In the genomic region with DNA sequence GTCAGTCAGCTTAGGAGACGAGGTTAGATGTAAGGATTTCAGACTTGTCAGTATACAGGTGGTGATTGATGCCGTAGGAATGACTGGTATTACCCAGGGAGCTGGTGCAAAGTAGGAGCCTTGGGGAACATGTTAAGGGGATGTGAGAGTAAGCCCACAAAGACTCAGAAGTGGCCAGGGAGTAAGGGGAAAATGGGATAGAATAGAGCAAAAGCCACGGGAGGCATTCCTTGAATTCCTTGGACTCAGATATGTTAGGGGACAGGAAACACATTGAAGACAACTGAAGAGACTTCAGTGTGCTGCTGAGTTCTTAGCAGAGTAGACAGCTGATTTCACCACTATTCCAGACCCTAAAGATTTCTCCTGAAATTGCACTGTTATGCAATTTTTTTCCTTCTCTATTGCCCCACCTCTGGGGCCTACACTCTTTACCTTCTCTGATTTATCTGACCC, we compare ENCODE assay signal across 8 cellular contexts. TPM values are rescaled to one million over a fixed set of nuclear protein-coding genes. Genes with fewer than 3 reads are reported as not detected.
DNase-seq lines count a peak whose midpoint lies in the region; ATAC-seq and TF ChIP-seq lines count a peak whose summit lies in the region.

No MANE protein-coding gene starts in this region.

- ATAC-seq in CD8-positive, alpha-beta T cell = no peak
- no peak for ATAC-seq in memory B cell (ENCODE audit: low read depth)
- no peak for ATAC-seq in HG03045 (IDR thresholded peaks at IDR 0.05; ENCODE audit: unreplicated experiment)
- ATAC-seq in HG03520 (IDR thresholded peaks at IDR 0.05; ENCODE audit: unreplicated experiment) = no peak

- H3K27ac ChIP-seq in CD8-positive, alpha-beta T cell (ENCODE audit: low read depth, low read length) = no peak overlapping the region
- peak overlapping the region; percentile 82; the same call in 1 of the 2 replicates for H3K27ac ChIP-seq in KMS-11

- no peaks in the 10 kb centered on the region for H3K9me3 Mint-ChIP-seq in CD8-positive, alpha-beta T cell
- H3K9me3 Mint-ChIP-seq in brain = peaks cover 0 to 2% (median 0%) of the 10 kb centered on the region in 5 experiments
- no peaks in the 10 kb centered on the region for H3K9me3 Mint-ChIP-seq in memory B cell

- H3K79me2 ChIP-seq in KMS-11 (ENCODE audit: insufficient read depth, low read depth) = no peaks in the 10 kb centered on the region

- no peak for TF ChIP-seq CTCF in CD8-positive, alpha-beta T cell (IDR thresholded peaks at IDR 0.05)
- TF ChIP-seq CTCF in KMS-11 (conservative IDR thresholded peaks at IDR 0.05; ENCODE audit: low read depth, low read length) (no peak), brain (conservative IDR thresholded peaks at IDR 0.05) (no peak)

- peaks cover 16% of the 10 kb centered on the region for H3K4me1 ChIP-seq in CD8-positive, alpha-beta T cell (ENCODE audit: insufficient read depth, low read length)
- peaks cover 13% of the 10 kb centered on the region for H3K4me1 ChIP-seq in KMS-11 (ENCODE audit: low read depth, poor library complexity, severe bottlenecking)

- peak overlapping the region; percentile 96 for H3K4me3 Mint-ChIP-seq in CD8-positive, alpha-beta T cell
- H3K4me3 Mint-ChIP-seq in brain (peak overlapping the region; percentile 86 to 98 (median 94)), memory B cell (peak overlapping the region; percentile 91)

- H3K4me2 ChIP-seq in KMS-11 = peak overlapping the region; percentile 88

- CTCF ChIA-PET in CD8-positive, alpha-beta T cell (lab: Charles Lee) = interaction anchor here (1.3 to 2.2 kb wide), 2 partner anchors 23 to 69 kb away, joined by 4 to 10 read pairs; no protein-coding TSS in a partner anchor

- peak overlapping the region; percentile 97 for H3K27ac Mint-ChIP-seq in CD8-positive, alpha-beta T cell
- H3K27ac Mint-ChIP-seq in brain (peak overlapping the region; percentile 96 to 99 (median 98)), memory B cell (peak overlapping the region; percentile 96)

- no peaks in the 10 kb centered on the region for H3K27me3 Mint-ChIP-seq in CD8-positive, alpha-beta T cell (ENCODE audit: low read depth)
- H3K27me3 Mint-ChIP-seq in brain = peaks cover 5% of the 10 kb centered on the region
- H3K27me3 Mint-ChIP-seq in memory B cell = no peaks in the 10 kb centered on the region

- H4K20me1 ChIP-seq in KMS-11 (ENCODE audit: insufficient read depth) = no peaks in the 10 kb centered on the region

- no peaks in the 10 kb centered on the region for H3K9me3 ChIP-seq in CD8-positive, alpha-beta T cell (ENCODE audit: low read length)

- H3K27me3 ChIP-seq in CD8-positive, alpha-beta T cell (ENCODE audit: insufficient read depth, low read length) = no peaks in the 10 kb centered on the region
- H3K27me3 ChIP-seq in KMS-11 (ENCODE audit: insufficient read depth, low read depth) = no peaks in the 10 kb centered on the region

- no peak overlapping the region for H2AFZ ChIP-seq in KMS-11 (ENCODE audit: low read depth)

- peaks cover 28% of the 10 kb centered on the region for H3K4me1 Mint-ChIP-seq in CD8-positive, alpha-beta T cell (ENCODE audit: low read depth)
- H3K4me1 Mint-ChIP-seq in brain = peaks cover 44% of the 10 kb centered on the region
- H3K4me1 Mint-ChIP-seq in memory B cell = peaks cover 24% of the 10 kb centered on the region

- no peak overlapping the region for H3K4me3 ChIP-seq in CD8-positive, alpha-beta T cell (ENCODE audit: low read depth, low read length)
- no peak overlapping the region for H3K4me3 ChIP-seq in KMS-11 (IDR thresholded peaks at IDR 0.05; ENCODE audit: insufficient read depth, low read depth, low read length)

- POLR2A ChIA-PET in CD8-positive, alpha-beta T cell (lab: Charles Lee) = interaction anchor here (1.0 to 6.2 kb wide), 8 partner anchors 8 to 69 kb away, joined by 3 to 60 read pairs (median 6); a partner anchor contains a TSS

- no peak for DNase-seq in CD8-positive, alpha-beta T cell
- DNase-seq in memory B cell (ENCODE audit: low spot score in 2 of 2) (no peak), DMS 273 (lab: John Stamatoyannopoulos, UW; ENCODE audit: unreplicated experiment) (no peak), NCI-H187 treated with DMSO at 0.1 percent for 48 hours (lab: John Stamatoyannopoulos, UW) (no peak)

- peaks cover 12% of the 10 kb centered on the region for H3K36me3 ChIP-seq in CD8-positive, alpha-beta T cell (ENCODE audit: insufficient read depth, low read length)
- H3K36me3 ChIP-seq in KMS-11 (ENCODE audit: insufficient read depth) = no peaks in the 10 kb centered on the region

- H3K36me3 Mint-ChIP-seq in CD8-positive, alpha-beta T cell = peaks cover 47% of the 10 kb centered on the region
- H3K36me3 Mint-ChIP-seq in brain (peaks cover 49% of the 10 kb centered on the region), memory B cell (peaks cover 13% of the 10 kb centered on the region)

- intact Hi-C loops in CD8-positive, alpha-beta T cell (cut with DNase I, micrococcal nuclease) = loop anchor here (1.0 to 10.0 kb wide), 4 partner anchors 16 to 1232 kb away; a partner anchor contains a TSS

- H3K9ac ChIP-seq in KMS-11 = no peak overlapping the region

RNA-seq across cellular contexts. Expression of a gene that starts 1.2 kb away (rescaled TPM):
- 10 to 100 TPM; 23.3 to 24.1 TPM for total RNA-seq in CD8-positive, alpha-beta T cell
- polyA plus RNA-seq in brain (ENCODE audit: insufficient read depth, low read depth, low replicate concordance) = 72.9 TPM

RNA-seq across cellular contexts. Expression of a gene that starts 28.8 kb away (rescaled TPM):
- total RNA-seq in CD8-positive, alpha-beta T cell = 100 to 1,000 TPM; 221 to 222 TPM
- 432 TPM for polyA plus RNA-seq in brain (ENCODE audit: insufficient read depth, low read depth, low replicate concordance)

RNA-seq across cellular contexts. Expression of a gene that starts 29.6 kb away (rescaled TPM):
- total RNA-seq in CD8-positive, alpha-beta T cell = 10 to 100 TPM; 17.5 to 18.8 TPM
- polyA plus RNA-seq in brain (ENCODE audit: insufficient read depth, low read depth, low replicate concordance) = 105 TPM

RNA-seq across cellular contexts. Expression of a gene that starts 33.3 kb away (rescaled TPM):
- total RNA-seq in CD8-positive, alpha-beta T cell = 100 to 1,000 TPM; 224 to 226 TPM
- polyA plus RNA-seq in brain (ENCODE audit: insufficient read depth, low read depth, low replicate concordance) = 65.7 TPM

RNA-seq across cellular contexts. Expression of a gene that starts 39.4 kb away (rescaled TPM):
- not detected for total RNA-seq in CD8-positive, alpha-beta T cell
- 0.36 TPM for polyA plus RNA-seq in brain (ENCODE audit: insufficient read depth, low read depth, low replicate concordance)
